In genomic region chr12:24478254-24478653, GRCh38 we compare ENCODE assay signal across 14 cellular contexts.
"Had no signal": no experiment of that assay in that cellular context is flagged by ENCODE, and none has a peak within 500 bp of the region (broad histone marks: within the 10 kb centered on the region; RNA-seq: fewer than 3 reads in every experiment).

No MANE protein-coding gene starts in this region.

- H3K4me3 Mint-ChIP-seq: activated naive CD8-positive, alpha-beta T cell treated with anti-CD3 and anti-CD28 coated beads, Interleukin-2, amount 50 U/mL, for 24 hours; naive thymus-derived CD4-positive, alpha-beta T cell had no signal

- H3K4me1 Mint-ChIP-seq: activated naive CD8-positive, alpha-beta T cell treated with anti-CD3 and anti-CD28 coated beads, Interleukin-2, amount 50 U/mL, for 24 hours; naive thymus-derived CD4-positive, alpha-beta T cell had no signal

- H3K4me3 ChIP-seq: coronary artery, heart left ventricle had no signal

- H3K27ac Mint-ChIP-seq: activated naive CD8-positive, alpha-beta T cell treated with anti-CD3 and anti-CD28 coated beads, Interleukin-2, amount 50 U/mL, for 24 hours; naive thymus-derived CD4-positive, alpha-beta T cell had no signal

- ATAC-seq: activated naive CD8-positive, alpha-beta T cell treated with anti-CD3 and anti-CD28 coated beads, Interleukin-2, amount 50 U/mL, for 24 hours; heart left ventricle; left lobe of liver; naive thymus-derived CD4-positive, alpha-beta T cell; right cardiac atrium had no signal

- H3K27me3 ChIP-seq: heart left ventricle had no signal

- H3K9me3 Mint-ChIP-seq: activated naive CD8-positive, alpha-beta T cell treated with anti-CD3 and anti-CD28 coated beads, Interleukin-2, amount 50 U/mL, for 24 hours had no signal

- FAIRE-seq: urothelium cell line had no signal

- H3K36me3 ChIP-seq: heart left ventricle had no signal

- H3K4me1 ChIP-seq: heart left ventricle had no signal

- DNase-seq: activated CD4-positive, alpha-beta T cell treated with anti-CD3 and anti-CD28 coated beads for 4 hours; activated naive CD4-positive, alpha-beta T cell treated with Interleukin-2 at 50 U/mL for 16 hours; activated naive CD8-positive, alpha-beta T cell treated with anti-CD3 and anti-CD28 coated beads, Interleukin-2, amount 50 U/mL, for 24 hours; caudate nucleus; effector CD8-positive, alpha-beta T cell; heart left ventricle; islet precursor cell; mammary epithelial cell; naive thymus-derived CD4-positive, alpha-beta T cell; right cardiac atrium; small intestine had no signal

- H3K27me3 Mint-ChIP-seq: activated naive CD8-positive, alpha-beta T cell treated with anti-CD3 and anti-CD28 coated beads, Interleukin-2, amount 50 U/mL, for 24 hours; naive thymus-derived CD4-positive, alpha-beta T cell had no signal

- H3K27ac ChIP-seq: coronary artery, heart left ventricle had no signal

- H3K9me3 ChIP-seq: heart left ventricle had no signal

- H3K36me3 Mint-ChIP-seq: naive thymus-derived CD4-positive, alpha-beta T cell had no signal
